In the genomic region with DNA sequence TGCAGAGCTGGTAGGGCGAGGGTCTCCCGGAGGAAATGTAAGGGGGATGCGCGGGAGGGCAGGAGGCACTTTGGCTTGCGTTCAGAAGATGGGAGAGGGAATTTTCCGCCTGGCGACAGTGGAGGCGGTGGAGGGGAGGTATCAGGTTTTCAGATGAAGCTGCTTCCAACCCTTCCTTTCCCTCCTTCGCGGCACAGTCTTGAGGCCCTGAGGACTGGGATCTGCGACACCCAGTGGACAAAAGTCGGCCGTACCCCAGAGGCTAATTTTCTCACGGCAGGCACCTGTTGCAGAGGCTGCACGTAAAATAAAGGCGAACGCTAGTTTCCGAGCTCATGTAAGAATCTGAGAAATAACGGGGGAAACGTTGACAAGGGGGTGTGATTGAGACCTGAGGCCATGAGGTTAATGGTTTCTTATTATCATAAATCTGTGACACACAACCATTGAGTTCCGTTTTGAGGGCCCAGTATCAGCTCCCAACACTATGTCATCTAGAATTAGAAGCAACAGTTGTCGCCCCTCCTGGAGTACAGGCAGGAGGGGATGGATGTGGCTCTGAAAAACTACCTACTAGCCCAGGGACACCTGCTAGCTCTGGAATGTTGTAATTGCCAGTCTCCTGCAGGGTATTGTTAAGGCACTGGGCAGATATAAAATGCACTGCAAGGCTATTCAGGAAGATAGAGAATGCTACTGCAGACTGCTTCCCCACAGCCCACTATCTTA, we compare ENCODE assay signal across 8 cellular contexts. TPM values are rescaled to one million over a fixed set of nuclear protein-coding genes. Genes with fewer than 3 reads are reported as not detected.
DNase-seq lines count a peak whose midpoint lies in the region; TF ChIP-seq lines count a peak whose summit lies in the region.

No MANE protein-coding gene starts in this region.

- 49% methylated on average over 22 of the region's 22 CpGs for WGBS in smooth muscle cell (ENCODE audit: low lambda C conversion rate)

- H3K9me3 ChIP-seq in smooth muscle cell (replicated peaks; ENCODE audit: low read depth), result no peaks in the 10 kb centered on the region

- POLR2A ChIA-PET in HEK293T (lab: Yijun Ruan, JAX), result interaction anchor here (0.9 to 2.0 kb wide), 7 partner anchors 14 to 281 kb away, joined by 3 to 14 read pairs (median 6); a partner anchor contains a TSS

- H3K4me3 Mint-ChIP-seq in brain, result peak overlapping the region; percentile 92 to 98 (median 94)

- H3K4me1 Mint-ChIP-seq in brain, result peaks cover 69% of the 10 kb centered on the region

- peak overlapping the region; percentile 60 for H3K4me3 ChIP-seq in smooth muscle cell

- H4K20me1 ChIP-seq in smooth muscle cell (ENCODE audit: low read depth), result no peaks in the 10 kb centered on the region

- peak; percentile 14 for DNase-seq in GDM1 (lab: John Stamatoyannopoulos, UW)
- peak; percentile 77 for DNase-seq in HEK293T (ENCODE audit: extremely low spot score)
- peak; percentile 75 for DNase-seq in NCI-H1092 treated with DMSO at 0.1 percent for 48 hours (lab: John Stamatoyannopoulos, UW)
- peak; percentile 14 for DNase-seq in T-helper 22 cell (ENCODE audit: low read depth)
- DNase-seq in iPS-NIHi11 (ENCODE audit: low spot score), result peak; percentile 40
- peak; percentile 1 for DNase-seq in smooth muscle cell (lab: John Stamatoyannopoulos, UW; ENCODE audit: unreplicated experiment)
- no peak for DNase-seq in KG1 (lab: John Stamatoyannopoulos, UW)

- peak overlapping the region; percentile 86 for H3K4me2 ChIP-seq in smooth muscle cell

- no peaks in the 10 kb centered on the region for H3K36me3 Mint-ChIP-seq in brain

- H3K27ac Mint-ChIP-seq in brain, result peak overlapping the region; percentile 93 to 99 (median 95)

- no peaks in the 10 kb centered on the region for H3K79me2 ChIP-seq in smooth muscle cell (ENCODE audit: low read depth)

- H3K27me3 ChIP-seq in smooth muscle cell (ENCODE audit: low read depth), result no peaks in the 10 kb centered on the region

- H3K36me3 ChIP-seq in smooth muscle cell (ENCODE audit: low read depth), result no peaks in the 10 kb centered on the region

- H3K27ac ChIP-seq in smooth muscle cell (ENCODE audit: low read depth), result no peak overlapping the region

- H2AFZ ChIP-seq in smooth muscle cell (ENCODE audit: low read depth), result no peak overlapping the region

- no peaks in the 10 kb centered on the region for H3F3A ChIP-seq in smooth muscle cell (ENCODE audit: low read depth)

- TF ChIP-seq CTCF in brain (conservative IDR thresholded peaks at IDR 0.05) (peak; percentile 46 to 70), smooth muscle cell (IDR thresholded peaks at IDR 0.05; ENCODE audit: borderline replicate concordance, insufficient read depth, poor library complexity, severe bottlenecking) (peak; percentile 27)

- CTCF ChIA-PET in HEK293T (lab: Yijun Ruan, JAX), result interaction anchor here (0.8 to 1.8 kb wide), 15 partner anchors 10 to 484 kb away, joined by 3 to 8 read pairs (median 4); a partner anchor contains a TSS

- peaks cover 0 to 2% (median 0%) of the 10 kb centered on the region in 5 experiments for H3K9me3 Mint-ChIP-seq in brain

- H3K4me1 ChIP-seq in smooth muscle cell (ENCODE audit: low read depth), result no peaks in the 10 kb centered on the region

- peaks cover 3% of the 10 kb centered on the region for H3K27me3 Mint-ChIP-seq in brain

- H3K9ac ChIP-seq in smooth muscle cell (ENCODE audit: low read depth), result no peak overlapping the region

TF ChIP-seq in HEK293T, 16 proteins besides CTCF, POLR2A, EP300 and RAD21:
- TF ChIP-seq FOXK2 (IDR thresholded peaks at IDR 0.05), result no peak
- no peak for TF ChIP-seq NFRKB (IDR thresholded peaks at IDR 0.05)
- TF ChIP-seq FOXM1 (IDR thresholded peaks at IDR 0.05; ENCODE audit: borderline replicate concordance), result no peak
- no peak for TF ChIP-seq CTBP1 (IDR thresholded peaks at IDR 0.05; ENCODE audit: borderline replicate concordance)
- TF ChIP-seq ARNT (IDR thresholded peaks at IDR 0.05), result no peak
- TF ChIP-seq SP1 (IDR thresholded peaks at IDR 0.05), result no peak
- TF ChIP-seq ZNF384 (IDR thresholded peaks at IDR 0.05), result no peak
- TF ChIP-seq L3MBTL2 (conservative IDR thresholded peaks at IDR 0.05), result no peak
- no peak for TF ChIP-seq HDGF (IDR thresholded peaks at IDR 0.05; ENCODE audit: borderline replicate concordance)

RNA-seq across cellular contexts. Expression of a gene that starts 1.1 kb away (rescaled TPM):
- polyA plus RNA-seq in brain (ENCODE audit: insufficient read depth, low read depth, low replicate concordance) (4.3 TPM), smooth muscle cell (1.5 and 1.7 TPM in 2 replicates)
- total RNA-seq in smooth muscle cell, result 1.3 TPM in 1 of 2 replicates, not detected in the other

RNA-seq across cellular contexts. Expression of a gene that starts 37.4 kb away (rescaled TPM):
- 3.7 TPM for polyA plus RNA-seq in brain (ENCODE audit: insufficient read depth, low read depth, low replicate concordance)
- 0.63 and 6.3 TPM in 2 replicates for total RNA-seq in smooth muscle cell
- polyA plus RNA-seq in smooth muscle cell, result 1.1 TPM in 2 replicates

RNA-seq across cellular contexts. Expression of a gene that starts 43.4 kb away (rescaled TPM):
- polyA plus RNA-seq in brain (ENCODE audit: insufficient read depth, low read depth, low replicate concordance) (5.6 TPM), smooth muscle cell (2.0 and 3.4 TPM in 2 replicates)
- 0.18 and 8.9 TPM in 2 replicates for total RNA-seq in smooth muscle cell

RNA-seq across cellular contexts. Expression of a gene that starts 52.9 kb away (rescaled TPM):
- polyA plus RNA-seq in brain (ENCODE audit: insufficient read depth, low read depth, low replicate concordance), result 8.4 TPM
- total RNA-seq in smooth muscle cell, result 16.2 and 19.6 TPM in 2 replicates
- 4.1 and 5.3 TPM in 2 replicates for polyA plus RNA-seq in smooth muscle cell
